Comparison of ENCODE assay signal across 8 cellular contexts in the genomic region with DNA sequence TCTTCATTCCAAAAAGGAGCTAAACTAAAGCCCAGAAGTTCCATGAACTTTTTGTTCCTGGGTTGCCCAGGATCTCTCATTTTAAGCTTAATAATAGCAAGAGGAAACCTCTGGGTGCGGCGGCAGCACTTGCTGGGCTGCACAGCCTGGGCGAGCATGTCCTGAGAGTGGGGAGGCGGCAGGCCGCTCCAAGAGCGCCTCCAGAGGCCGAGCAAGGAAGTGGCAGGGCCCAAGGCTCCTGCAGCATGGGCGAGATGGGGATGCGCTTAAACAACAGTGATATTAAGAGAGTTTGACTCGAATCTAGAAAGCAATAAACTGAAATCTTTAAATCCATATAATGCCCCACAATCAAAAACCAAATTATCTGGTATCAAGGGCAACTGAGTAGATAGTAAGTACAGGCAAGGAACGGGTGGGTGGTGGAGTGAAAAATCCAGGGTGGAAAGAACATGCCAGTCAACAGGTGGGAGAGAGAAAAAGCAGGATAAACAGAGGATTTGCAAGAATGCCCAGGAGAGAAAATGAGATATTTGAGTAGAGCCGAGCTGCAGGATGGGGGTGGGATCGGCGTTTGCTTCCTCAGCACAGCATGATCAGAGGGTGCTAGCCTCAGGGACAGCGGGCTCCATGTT. TPM values are rescaled to one million over a fixed set of nuclear protein-coding genes. Genes with fewer than 3 reads are reported as not detected.
DNase-seq lines count a peak whose midpoint lies in the region; ATAC-seq, FAIRE-seq and TF ChIP-seq lines count a peak whose summit lies in the region.

No MANE protein-coding gene starts in this region.

- H3K14ac ChIP-seq in H1 (ENCODE audit: insufficient read length) (no peak overlapping the region), neuronal stem cell (ENCODE audit: low read length) (no peak overlapping the region)

- CTCF ChIA-PET in BJ (lab: Yijun Ruan, JAX): interaction anchor here (0.8 to 3.5 kb wide), 4 partner anchors 8 to 19 kb away, joined by 4 to 21 read pairs (median 6); a partner anchor contains a TSS
- CTCF ChIA-PET in H1 (lab: Charles Lee; ENCODE audit: partially characterized antibody): interaction anchor here (0.6 to 15.0 kb wide), 81 partner anchors 10 to 602 kb away, joined by 3 to 277 read pairs (median 4); a partner anchor contains a TSS

- no peaks in the 10 kb centered on the region for H3K79me1 ChIP-seq in H1 (ENCODE audit: low read depth, low read length)
- H3K79me1 ChIP-seq in neuronal stem cell (ENCODE audit: low read depth, low read length): no peaks in the 10 kb centered on the region

- TF ChIP-seq RAD21 in H1 (IDR thresholded peaks at IDR 0.05 in 1 of 2, conservative IDR thresholded peaks at IDR 0.05 in 1 of 2; ENCODE audit: low read depth in 2 of 2, low read length in 2 of 2): peak; percentile 80 to 89

- H2BK5ac ChIP-seq in H1 (ENCODE audit: low read depth, low read length) (no peak overlapping the region), neuronal stem cell (ENCODE audit: low read length) (no peak overlapping the region)

- H4K8ac ChIP-seq in H1 (ENCODE audit: extremely low read depth, insufficient read depth, low read length): no peak overlapping the region
- no peak overlapping the region for H4K8ac ChIP-seq in neuronal stem cell (ENCODE audit: low read depth, low read length)

- TF ChIP-seq CTCF in BJ (IDR thresholded peaks at IDR 0.05; ENCODE audit: insufficient read depth, low read depth, low read length) (peak; percentile 61), H1 (IDR thresholded peaks at IDR 0.05; ENCODE audit: control extremely low read depth in 1 of 3, insufficient read depth in 1 of 3, low read depth in 1 of 3, low read length in 3 of 3) (peak; percentile 88 to 94 (median 89))

- H3K4ac ChIP-seq in H1 (replicated peaks; ENCODE audit: insufficient read length, low read depth, low read length) (no peak overlapping the region), neuronal stem cell (ENCODE audit: low read length) (no peak overlapping the region)

- no peaks in the 10 kb centered on the region; a peak in 1 of 7 replicates for H3K4me1 ChIP-seq in H1 (replicated peaks in 1 of 4; ENCODE audit: control insufficient read depth in 3 of 4, insufficient read depth in 4 of 4, low read length in 3 of 4)
- no peaks in the 10 kb centered on the region for H3K4me1 ChIP-seq in neuronal stem cell (ENCODE audit: control insufficient read depth in 2 of 2, insufficient read depth in 1 of 2, low read depth in 1 of 2, low read length in 2 of 2)

- no peaks in the 10 kb centered on the region for H3K9me3 ChIP-seq in H1 (ENCODE audit: insufficient read depth in 2 of 2, low read depth in 1 of 2, low read length in 1 of 2)
- no peaks in the 10 kb centered on the region for H3K9me3 ChIP-seq in neuronal stem cell (replicated peaks in 1 of 2; ENCODE audit: control insufficient read depth in 2 of 2, insufficient read depth in 1 of 2, low read depth in 1 of 2, low read length in 2 of 2)

- H2AK5ac ChIP-seq in H1 (ENCODE audit: low read depth, low read length) (no peak overlapping the region), neuronal stem cell (ENCODE audit: low read depth, low read length) (no peak overlapping the region)

- FAIRE-seq in H1 (lab: Jason Lieb, UNC): peak; percentile 76

- H4K91ac ChIP-seq in H1 (replicated peaks; ENCODE audit: insufficient read length, low read length) (no peak overlapping the region), neuronal stem cell (ENCODE audit: low read depth, low read length, poor library complexity) (no peak overlapping the region)

- H3K27me3 ChIP-seq in BJ (ENCODE audit: control insufficient read depth, insufficient read depth, low read length): no peaks in the 10 kb centered on the region
- no peaks in the 10 kb centered on the region for H3K27me3 ChIP-seq in H1 (replicated peaks in 1 of 4; ENCODE audit: control insufficient read depth in 3 of 4, extremely low read depth in 1 of 4, insufficient read depth in 3 of 4, low read length in 3 of 4)
- no peaks in the 10 kb centered on the region for H3K27me3 ChIP-seq in neuronal stem cell (ENCODE audit: control insufficient read depth in 3 of 3, insufficient read depth in 3 of 3, low read depth in 1 of 3, low read length in 3 of 3)

- no peak overlapping the region for H2BK15ac ChIP-seq in H1 (ENCODE audit: low read length)
- no peak overlapping the region for H2BK15ac ChIP-seq in neuronal stem cell (ENCODE audit: low read length)

- no peak overlapping the region for H3K9ac ChIP-seq in H1 (replicated peaks in 1 of 4; ENCODE audit: extremely low read depth in 1 of 4, low read depth in 3 of 4, low read length in 3 of 4)
- no peak overlapping the region for H3K9ac ChIP-seq in neuronal stem cell (ENCODE audit: low read depth, low read length, poor library complexity)

- WGBS in H1 (ENCODE audit: extremely low coverage in 1 of 2, insufficient coverage in 1 of 2, insufficient read length in 1 of 2, insufficient replicate concordance in 2 of 2, low coverage in 1 of 2, low lambda C conversion rate in 2 of 2, missing lambda C conversion rate in 1 of 2), 2 experiments: 38% methylated on average over 15 of the region's 15 CpGs; no CpG with 5 or more reads in 1 of the 2 experiments
- WGBS in neuronal stem cell (ENCODE audit: extremely low coverage in 2 of 2, insufficient read length in 2 of 2, insufficient replicate concordance in 1 of 2), 2 donors: no CpG with 5 or more reads among the region's 15 CpGs

- H2AFZ ChIP-seq in H1 (ENCODE audit: low read length): peak overlapping the region; percentile 97
- peak overlapping the region; percentile 68 for H2AFZ ChIP-seq in neuronal stem cell (ENCODE audit: low read length)

- no peak overlapping the region for H4K5ac ChIP-seq in H1 (ENCODE audit: insufficient read length, low read depth, low read length)

- ATAC-seq in GM19023 (IDR thresholded peaks at IDR 0.05; ENCODE audit: unreplicated experiment) (peak; percentile 95), HG03103 (IDR thresholded peaks at IDR 0.05; ENCODE audit: low read depth, unreplicated experiment) (peak; percentile 97)

- H3K4me2 ChIP-seq in H1 (ENCODE audit: insufficient read depth in 1 of 2, low read depth in 2 of 2, low read length in 2 of 2): no peak overlapping the region; a peak in 1 of 4 replicates
- no peak overlapping the region for H3K4me2 ChIP-seq in neuronal stem cell (ENCODE audit: insufficient read depth, low read length, poor library complexity, severe bottlenecking)

- H3K36me3 ChIP-seq in BJ (ENCODE audit: control insufficient read depth, insufficient read depth, low read length) (no peaks in the 10 kb centered on the region), H1 (ENCODE audit: control insufficient read depth in 2 of 4, insufficient read depth in 4 of 4, low read length in 3 of 4) (no peaks in the 10 kb centered on the region), neuronal stem cell (replicated peaks in 1 of 2; ENCODE audit: control insufficient read depth in 2 of 2, insufficient read depth in 2 of 2, low read length in 2 of 2) (no peaks in the 10 kb centered on the region)

- DNase-seq in BJ (ENCODE audit: low read depth): no peak
- DNase-seq in RKO (ENCODE audit: low spot score): peak; percentile 35
- peak; percentile 59 to 81 for DNase-seq in H1 (ENCODE audit: low read depth in 1 of 2, low spot score in 2 of 2)
- peak; percentile 43 for DNase-seq in neuronal stem cell (ENCODE audit: low spot score)
- DNase-seq in NCI-H345 treated with DMSO at 0.1 percent for 48 hours (lab: John Stamatoyannopoulos, UW; ENCODE audit: unreplicated experiment): no peak
- DNase-seq in NCI-H2107 treated with DMSO at 0.1 percent for 48 hours (lab: John Stamatoyannopoulos, UW; ENCODE audit: unreplicated experiment): no peak

- H3K27ac ChIP-seq in H1 (ENCODE audit: low read depth, low read length) (no peak overlapping the region), neuronal stem cell (replicated peaks; ENCODE audit: low read length) (no peak overlapping the region)

- no peak for TF ChIP-seq EP300 in H1 (IDR thresholded peaks at IDR 0.05; ENCODE audit: borderline replicate concordance in 1 of 2, low read depth in 2 of 2, low read length in 2 of 2)

- H2BK120ac ChIP-seq in H1 (replicated peaks; ENCODE audit: low read depth, low read length): no peak overlapping the region
- H2BK120ac ChIP-seq in neuronal stem cell (ENCODE audit: low read depth, low read length): no peak overlapping the region

- H2BK12ac ChIP-seq in H1 (ENCODE audit: low read depth, low read length) (no peak overlapping the region), neuronal stem cell (ENCODE audit: low read length) (no peak overlapping the region)

- POLR2A ChIA-PET in BJ (lab: Charles Lee): no interaction called here
- POLR2A ChIA-PET in H1 (lab: Charles Lee; ENCODE audit: partially characterized antibody): no interaction called here

- no peak for TF ChIP-seq POLR2A in H1 (IDR thresholded peaks at IDR 0.05; ENCODE audit: control extremely low read depth in 1 of 2, low read depth in 2 of 2, low read length in 2 of 2)

- no peaks in the 10 kb centered on the region for H3K79me2 ChIP-seq in H1 (ENCODE audit: control insufficient read depth in 1 of 2, insufficient read depth in 2 of 2, low read length in 2 of 2)

- no peak overlapping the region for H3K4me3 ChIP-seq in BJ (ENCODE audit: low read depth, low read length)
- H3K4me3 ChIP-seq in H1 (ENCODE audit: extremely low read depth in 1 of 4, insufficient read depth in 2 of 4, low read depth in 3 of 4, low read length in 4 of 4): no peak overlapping the region
- H3K4me3 ChIP-seq in neuronal stem cell (ENCODE audit: low read length in 2 of 2): no peak overlapping the region

- H3K23ac ChIP-seq in H1 (ENCODE audit: insufficient read length) (no peak overlapping the region), neuronal stem cell (ENCODE audit: low read depth, low read length, poor library complexity) (no peak overlapping the region)

- H3K18ac ChIP-seq in H1 (ENCODE audit: extremely low read depth, low read length): no peak overlapping the region
- H3K18ac ChIP-seq in neuronal stem cell (ENCODE audit: low read length): no peak overlapping the region

- no peaks in the 10 kb centered on the region for H4K20me1 ChIP-seq in H1 (replicated peaks in 1 of 2; ENCODE audit: control insufficient read depth in 1 of 2, insufficient read depth in 2 of 2, low read length in 2 of 2)

- H2BK20ac ChIP-seq in H1 (ENCODE audit: low read length): no peak overlapping the region

- H3K23me2 ChIP-seq in H1 (ENCODE audit: low read depth, low read length): no peaks in the 10 kb centered on the region

- H3K56ac ChIP-seq in H1 (replicated peaks; ENCODE audit: insufficient read length, low read depth, low read length): no peak overlapping the region

RNA-seq across cellular contexts. Expression of a gene that starts 14.1 kb away (rescaled TPM):
- polyA plus RNA-seq in BJ (2011; rRNA removed): not detected in 2 replicates
- not detected in 2 replicates for polyA minus RNA-seq in BJ (2011; rRNA and poly(A)+ RNA removed)
- not detected in 2 replicates for total RNA-seq in H1 (2021; fragmentation: NEBNext Ultra II Directional; extraction: Animal tissue kit (Norgen Biotek cat#: 25700))
- polyA plus RNA-seq in H1 (2011; rRNA removed): 0.02 and 0.03 TPM in 2 replicates
- not detected for polyA plus RNA-seq in H1 (2011; cell fraction: cytosol; rRNA removed)
- 0.01 TPM for polyA plus RNA-seq in H1 (2011; cell fraction: nucleus; rRNA removed)
- 0.01 TPM in 1 of 4 replicates, not detected in the others for polyA plus RNA-seq in H1 (2012, experiment 1 of 2)
- not detected for polyA plus RNA-seq in H1 (2012, experiment 2 of 2)
- polyA plus RNA-seq in H1 (2013, experiment 1 of 2): 0.02 TPM
- under 0.01 TPM for polyA plus RNA-seq in H1 (2013, experiment 2 of 2)
- 0.05 TPM in 1 of 2 replicates, not detected in the other for polyA minus RNA-seq in H1 (2011; rRNA and poly(A)+ RNA removed)
- polyA minus RNA-seq in H1 (2011; cell fraction: cytosol; rRNA and poly(A)+ RNA removed): not detected
- polyA minus RNA-seq in H1 (2011; cell fraction: nucleus; rRNA and poly(A)+ RNA removed): not detected
- not detected for polyA plus RNA-seq in neuronal stem cell (2013, experiment 1 of 2)
- polyA plus RNA-seq in neuronal stem cell (2013, experiment 2 of 2): not detected

Comparison
In these comparisons a context has a peak if more than half of its experiments do, and no peak if none do; other contexts are left out.
1. DNase-seq: peak in RKO (single experiment), H1 (2 of 2) and neuronal stem cell (single experiment); none in BJ (single experiment), NCI-H345 treated with DMSO at 0.1 percent for 48 hours (single experiment) and NCI-H2107 treated with DMSO at 0.1 percent for 48 hours (single experiment).